In the genomic region with DNA sequence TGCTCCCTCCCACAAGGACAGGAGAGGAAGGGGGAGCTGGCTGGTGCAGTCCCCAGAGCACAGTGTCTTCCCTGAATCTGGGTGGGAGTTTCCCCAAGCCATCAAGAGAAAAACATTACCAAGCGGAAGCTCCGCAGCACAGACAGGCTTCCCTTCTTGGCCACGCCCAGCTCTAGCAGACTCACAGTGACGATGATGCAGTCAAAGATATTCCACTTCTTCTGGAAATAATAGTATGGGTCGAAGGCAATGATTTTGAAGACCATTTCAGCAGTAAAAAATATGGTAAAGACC, we compare ENCODE assay signal across 11 cellular contexts.
"Had no signal": no experiment of that assay in that cellular context is flagged by ENCODE, and none has a peak within 500 bp of the region (broad histone marks: within the 10 kb centered on the region; RNA-seq: fewer than 3 reads in every experiment).

No MANE protein-coding gene starts in this region.

- H3K36me3 ChIP-seq: esophagus muscularis mucosa, gastroesophageal sphincter, lower lobe of right lung, neural progenitor cell, ovary had no signal

- H3K4me1 ChIP-seq: esophagus muscularis mucosa, gastroesophageal sphincter, lower lobe of right lung, neural progenitor cell had no signal

- H3K9me3 ChIP-seq: esophagus muscularis mucosa, gastroesophageal sphincter, lower lobe of right lung, ovary had no signal

- H3K27me3 ChIP-seq: neural progenitor cell, ovary had no signal

- H3K4me3 ChIP-seq: esophagus muscularis mucosa, gastroesophageal sphincter, lower lobe of right lung, neural progenitor cell, ovary had no signal

- DNase-seq: cortex of kidney; effector memory CD4-positive, alpha-beta T cell; lower lobe of right lung; midbrain; ovary; stimulated activated CD4-positive, alpha-beta T cell treated with anti-CD3 and anti-CD28 coated beads, Interleukin-12 subunit alpha, Interleukin-12 subunit beta, amount 100 ng/mL, for 4 hours; stimulated activated naive CD4-positive, alpha-beta T cell treated with Interleukin-2 at 50 U/mL for 16 hours had no signal

- ATAC-seq: gastroesophageal sphincter had no signal

- H3K27ac ChIP-seq: epithelial cell of prostate, esophagus muscularis mucosa, gastroesophageal sphincter, lower lobe of right lung, neural progenitor cell, ovary had no signal
